Comparison of ENCODE assay signal across 16 cellular contexts in the genomic region with DNA sequence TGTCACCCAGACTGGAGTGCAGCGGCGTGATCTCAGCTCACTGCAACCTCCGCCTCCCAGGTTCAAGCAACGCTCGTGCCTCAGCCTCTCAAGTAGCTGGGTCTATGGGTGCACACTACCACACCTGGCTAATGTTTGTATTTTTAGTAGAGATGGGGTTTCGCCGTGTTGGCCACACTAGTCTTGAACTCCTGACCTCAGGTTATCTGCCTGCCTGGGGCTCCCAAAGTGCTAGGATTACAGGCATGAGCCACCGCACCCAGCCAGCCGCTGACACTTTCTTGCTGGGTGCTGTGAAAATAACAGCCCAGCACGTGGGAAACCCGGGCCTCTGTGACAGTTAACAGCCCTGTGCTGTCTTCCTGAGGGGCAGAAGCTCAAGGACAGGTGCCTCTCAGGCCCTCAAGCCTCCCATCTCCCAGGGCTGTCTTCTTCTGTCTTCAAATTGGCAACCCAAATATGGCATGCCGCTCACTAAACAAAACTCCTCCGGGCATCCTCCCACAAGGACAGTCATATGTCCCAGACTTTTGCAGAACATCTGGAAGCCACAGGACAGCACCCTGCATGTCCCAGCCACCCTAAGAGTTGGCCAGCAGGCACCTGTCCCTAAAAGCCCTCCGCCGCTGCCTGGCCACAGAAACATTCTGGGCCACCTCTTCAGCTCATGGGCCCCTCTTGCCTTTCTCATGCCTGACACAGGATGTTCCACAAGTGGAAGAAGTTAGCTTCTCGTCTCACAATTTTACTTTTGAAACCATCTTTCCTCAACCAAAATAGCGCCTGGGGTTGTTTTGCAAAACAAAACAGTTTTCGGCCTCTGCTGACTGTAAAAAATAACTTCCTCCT.
DNase-seq lines count a peak whose midpoint lies in the region; ATAC-seq, FAIRE-seq and TF ChIP-seq lines count a peak whose summit lies in the region.
"Had no signal": no experiment of that assay in that cellular context is flagged by ENCODE, and none has a peak within 500 bp of the region (broad histone marks: within the 10 kb centered on the region; RNA-seq: fewer than 3 reads in every experiment).

No MANE protein-coding gene starts in this region.

- peaks cover 19% of the 10 kb centered on the region for H3K27me3 Mint-ChIP-seq in activated B cell treated with CpG ODN at 0.5 μM for 24 hours

- H3K27ac ChIP-seq in kidney (ENCODE audit: low read depth in 2 of 2, low read length in 2 of 2), result no peak overlapping the region
- H3K27ac ChIP-seq: right atrium auricular region, thoracic aorta had no signal

- POLR2A ChIA-PET in GM10248 (lab: Yijun Ruan, JAX) (no interaction called here), activated B cell treated with CpG ODN at 0.5 μM for 24 hours (lab: Charles Lee) (no interaction called here)

- peaks cover 31% of the 10 kb centered on the region for H3K4me1 Mint-ChIP-seq in activated B cell treated with CpG ODN at 0.5 μM for 24 hours

- CTCF ChIA-PET in GM10248 (lab: Yijun Ruan, JAX), result interaction anchor here (1.1 to 6.5 kb wide), 6 partner anchors 10 to 648 kb away, joined by 3 to 53 read pairs (median 4); no protein-coding TSS in a partner anchor
- CTCF ChIA-PET in activated B cell treated with CpG ODN at 0.5 μM for 24 hours (lab: Charles Lee), result interaction anchor here (1.5 to 3.0 kb wide), 2 partner anchors 391 to 692 kb away, joined by 5 to 25 read pairs; no protein-coding TSS in a partner anchor

- H3K4me3 Mint-ChIP-seq in activated B cell treated with CpG ODN at 0.5 μM for 24 hours, result peak overlapping the region; percentile 36

- peak; percentile 42 for DNase-seq in GM10248 (ENCODE audit: extremely low spot score)
- no peak for DNase-seq in activated B cell treated with CpG ODN at 0.5 μM for 24 hours
- DNase-seq in kidney, result peak; percentile 41
- no peak for DNase-seq in activated CD4-positive, CD25-positive, alpha-beta regulatory T cell (lab: John Stamatoyannopoulos, UW)
- DNase-seq: C1 segment of cervical spinal cord, cortex of kidney, erythroblast, islet precursor cell, mesendoderm had no signal

- H3K36me3 ChIP-seq in kidney (ENCODE audit: control insufficient read depth in 1 of 2, insufficient read depth in 2 of 2, low read length in 2 of 2), result no peaks in the 10 kb centered on the region
- H3K36me3 ChIP-seq: right atrium auricular region, thoracic aorta had no signal

- H3K9ac ChIP-seq in kidney (ENCODE audit: low read length in 2 of 2), result no peak overlapping the region

- peak; percentile 18 for TF ChIP-seq POLR2A in GM18505 (IDR thresholded peaks at IDR 0.05; ENCODE audit: borderline replicate concordance, extremely low read depth, insufficient read depth, insufficient read length)

- intact Hi-C loops in activated B cell treated with CpG ODN at 0.5 μM for 24 hours (cut with micrococcal nuclease), result loop anchor here (1.0 to 5.0 kb wide), 4 partner anchors 120 to 692 kb away; no protein-coding TSS in a partner anchor
- intact Hi-C loops in kidney (cut with DNase I), result loop anchor here (10.0 kb wide), 1 partner anchor 400 kb away; no protein-coding TSS in a partner anchor

- no peaks in the 10 kb centered on the region for H3K36me3 Mint-ChIP-seq in activated B cell treated with CpG ODN at 0.5 μM for 24 hours (ENCODE audit: low read depth)

- H3K27ac Mint-ChIP-seq in activated B cell treated with CpG ODN at 0.5 μM for 24 hours, result no peak overlapping the region

- H3K9me3 ChIP-seq in kidney (ENCODE audit: control insufficient read depth in 1 of 2, low read length in 2 of 2), result no peaks in the 10 kb centered on the region
- H3K9me3 ChIP-seq: right atrium auricular region, thoracic aorta had no signal

- peaks cover 15 to 18% of the 10 kb centered on the region in 2 donors for H3K4me1 ChIP-seq in kidney (ENCODE audit: control insufficient read depth in 1 of 2, insufficient read depth in 1 of 2, low read depth in 1 of 2, low read length in 2 of 2)

- no peaks in the 10 kb centered on the region for H3K9me3 Mint-ChIP-seq in activated B cell treated with CpG ODN at 0.5 μM for 24 hours

- H3K4me3 ChIP-seq in kidney (ENCODE audit: low read length in 2 of 2), result no peak overlapping the region
- H3K4me3 ChIP-seq: right atrium auricular region, thoracic aorta had no signal

- ATAC-seq in GM18505 (IDR thresholded peaks at IDR 0.05; ENCODE audit: unreplicated experiment) (no peak), activated B cell treated with CpG ODN at 0.5 μM for 24 hours (ENCODE audit: low read depth) (no peak), HG02885 (IDR thresholded peaks at IDR 0.05; ENCODE audit: poor library complexity, unreplicated experiment) (no peak), GM19035 (IDR thresholded peaks at IDR 0.05; ENCODE audit: unreplicated experiment) (no peak)

- TF ChIP-seq CTCF in GM10248 (IDR thresholded peaks at IDR 0.05; ENCODE audit: control extremely low read depth, extremely low read depth, low read depth, missing control alignments) (no peak), activated B cell treated with CpG ODN at 0.5 μM for 24 hours (IDR thresholded peaks at IDR 0.05) (no peak), kidney (IDR thresholded peaks at IDR 0.05; ENCODE audit: borderline replicate concordance, extremely low read depth, insufficient read depth) (no peak)

- FAIRE-seq in kidney (lab: Jason Lieb, UNC), result no peak
- FAIRE-seq: astrocyte, H54 had no signal

Comparison
In these comparisons a context has a peak if more than half of its experiments do, and no peak if none do; other contexts are left out.
1. DNase-seq: peak in GM10248 (single experiment) and kidney (single experiment); none in activated B cell treated with CpG ODN at 0.5 μM for 24 hours (single experiment) and activated CD4-positive, CD25-positive, alpha-beta regulatory T cell (0 of 4).